Comparison of ENCODE assay signal across 12 cellular contexts in the genomic region with DNA sequence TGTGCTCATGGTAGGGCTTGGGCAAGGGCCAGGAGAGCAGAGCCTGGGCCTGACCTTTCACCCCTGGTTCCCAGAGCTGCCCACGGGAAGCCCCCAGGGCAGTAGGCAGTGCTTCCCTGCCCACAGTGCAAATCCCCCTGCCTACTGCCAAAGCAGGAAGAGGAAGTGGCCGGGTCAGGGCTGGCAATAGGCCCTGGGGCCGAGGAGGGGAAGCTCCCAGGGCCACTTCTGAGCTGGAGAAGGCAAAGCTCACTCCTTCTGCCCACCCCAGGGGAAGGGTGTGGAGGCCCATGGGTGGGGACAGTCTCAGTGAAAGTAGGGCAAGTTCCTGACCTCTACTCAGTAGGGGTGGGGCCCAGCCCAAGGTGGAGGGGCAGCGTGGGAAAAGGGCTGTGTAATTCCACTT. TPM values are rescaled to one million over a fixed set of nuclear protein-coding genes. Genes with fewer than 3 reads are reported as not detected.
DNase-seq lines count a peak whose midpoint lies in the region; ATAC-seq and TF ChIP-seq lines count a peak whose summit lies in the region.
"Had no signal": no experiment of that assay in that cellular context is flagged by ENCODE, and none has a peak within 500 bp of the region (broad histone marks: within the 10 kb centered on the region; RNA-seq: fewer than 3 reads in every experiment).

No MANE protein-coding gene starts in this region.

- H3K4me1 ChIP-seq in PC-9 (replicated peaks; ENCODE audit: insufficient read depth) (peaks cover 26% of the 10 kb centered on the region), prostate gland (replicated peaks) (peaks cover 31% of the 10 kb centered on the region)

- ATAC-seq in Right ventricle myocardium inferior, result no peak
- no peak for ATAC-seq in GM18502 (IDR thresholded peaks at IDR 0.05; ENCODE audit: poor library complexity, unreplicated experiment)
- ATAC-seq: CD8-positive, alpha-beta T cell had no signal

- H3K36me3 Mint-ChIP-seq in T-helper 2 cell treated with Interferon-gamma antibody and Interleukin-4, amounts not matched to agents 5 μg/mL and 100 μg/mL, for 36 hours (ENCODE audit: low read depth), result no peaks in the 10 kb centered on the region
- H3K36me3 Mint-ChIP-seq: CD8-positive, alpha-beta T cell had no signal

- H3K27me3 ChIP-seq in PC-9 (ENCODE audit: insufficient read depth, low read depth), result no peaks in the 10 kb centered on the region
- H3K27me3 ChIP-seq in prostate gland (replicated peaks; ENCODE audit: insufficient read depth), result no peaks in the 10 kb centered on the region

- no peaks in the 10 kb centered on the region for H3K9me2 ChIP-seq in PC-9 (ENCODE audit: insufficient read depth)

- no peaks in the 10 kb centered on the region for H3K79me2 ChIP-seq in PC-9 (ENCODE audit: low read depth)

- H3K36me3 ChIP-seq in PC-9 (ENCODE audit: low read depth) (no peaks in the 10 kb centered on the region), prostate gland (no peaks in the 10 kb centered on the region)

- peaks cover 6% of the 10 kb centered on the region for H3K27me3 Mint-ChIP-seq in T-helper 2 cell treated with Interferon-gamma antibody and Interleukin-4, amounts not matched to agents 5 μg/mL and 100 μg/mL, for 36 hours (ENCODE audit: low read depth)

- H3K4me3 ChIP-seq in PC-9, result no peak overlapping the region
- no peak overlapping the region for H3K4me3 ChIP-seq in prostate gland

- peak overlapping the region; percentile 47 for H3K4me2 ChIP-seq in PC-9

- 53% methylated on average over 4 of the region's 4 CpGs for WGBS in prostate gland

- in situ Hi-C loops in GM13977 (cut with MboI; ENCODE audit: low pct_unique_long_range_greater_than_20kb, low sequenced_read_pairs, unreplicated experiment), result no loop called here

- H3K27ac Mint-ChIP-seq in T-helper 2 cell treated with Interferon-gamma antibody and Interleukin-4, amounts not matched to agents 5 μg/mL and 100 μg/mL, for 36 hours, result no peak overlapping the region
- H3K27ac Mint-ChIP-seq: CD8-positive, alpha-beta T cell had no signal

- H3K9me3 ChIP-seq in PC-9 (ENCODE audit: insufficient read depth, low read depth), result no peaks in the 10 kb centered on the region
- H3K9me3 ChIP-seq in prostate gland, result no peaks in the 10 kb centered on the region

- no peak for TF ChIP-seq POLR2A in prostate gland (IDR thresholded peaks at IDR 0.05)

- CTCF ChIA-PET in PC-9 (lab: Charles Lee), result no interaction called here

- H3K27ac ChIP-seq in PC-9 (no peak overlapping the region; the same call in 1 of the 2 replicates), prostate gland (peak overlapping the region; percentile 97 to 98)

- intact Hi-C loops in PC-9 (cut with micrococcal nuclease; ENCODE audit: unreplicated experiment), result no loop called here
- intact Hi-C loops in Right ventricle myocardium inferior (cut with DNase I), result no loop called here
- intact Hi-C loops in prostate gland (cut with DNase I), result no loop called here

- no peaks in the 10 kb centered on the region for H4K20me1 ChIP-seq in PC-9 (ENCODE audit: insufficient read depth)

- peaks cover 17% of the 10 kb centered on the region for H3F3A ChIP-seq in PC-9 (ENCODE audit: insufficient read depth, low read depth)

- H3K4me3 Mint-ChIP-seq in T-helper 2 cell treated with Interferon-gamma antibody and Interleukin-4, amounts not matched to agents 5 μg/mL and 100 μg/mL, for 36 hours, result no peak overlapping the region
- H3K4me3 Mint-ChIP-seq: CD8-positive, alpha-beta T cell had no signal

- no peaks in the 10 kb centered on the region for H3K9me3 Mint-ChIP-seq in T-helper 2 cell treated with Interferon-gamma antibody and Interleukin-4, amounts not matched to agents 5 μg/mL and 100 μg/mL, for 36 hours
- H3K9me3 Mint-ChIP-seq: CD8-positive, alpha-beta T cell had no signal

- TF ChIP-seq CTCF in PC-9 (conservative IDR thresholded peaks at IDR 0.05), result no peak
- no peak for TF ChIP-seq CTCF in prostate gland (IDR thresholded peaks at IDR 0.05)
- TF ChIP-seq CTCF in GM13977 (IDR thresholded peaks at IDR 0.05; ENCODE audit: extremely low read depth, insufficient read depth, missing control alignments), result no peak

- peak; percentile 85 for DNase-seq in CD1c-positive myeloid dendritic cell (ENCODE audit: extremely low spot score)
- DNase-seq in PC-9, result peak; percentile 26 to 34
- DNase-seq in Right ventricle myocardium inferior (ENCODE audit: missing footprints), result peak; percentile 39
- no peak for DNase-seq in prostate gland (ENCODE audit: low spot score)
- no peak for DNase-seq in T-helper 2 cell treated with Interferon-gamma antibody and Interleukin-4, amounts not matched to agents 5 μg/mL and 100 μg/mL, for 36 hours (ENCODE audit: low spot score)
- no peak for DNase-seq in GM13977 (ENCODE audit: low spot score)
- DNase-seq in HK-2 (ENCODE audit: unreplicated experiment), result no peak
- DNase-seq: activated gamma-delta T cell treated with Interleukin-2 at 50 U/mL for 16 hours; CD8-positive, alpha-beta T cell; NCI-H2029; stimulated activated naive CD4-positive, alpha-beta T cell had no signal

- H2AFZ ChIP-seq in PC-9, result no peak overlapping the region

- BruUV-seq in PC-9 (replicated peaks; lab: Mats Ljungman, UMichigan), result no TSS peak

- POLR2A ChIA-PET in PC-9 (lab: Charles Lee; ENCODE audit: unreplicated experiment), result interaction anchor here (0.7 kb wide), 1 partner anchor 24 kb away, joined by 4 read pairs; a partner anchor contains a TSS

- peaks cover 23% of the 10 kb centered on the region for H3K4me1 Mint-ChIP-seq in T-helper 2 cell treated with Interferon-gamma antibody and Interleukin-4, amounts not matched to agents 5 μg/mL and 100 μg/mL, for 36 hours (ENCODE audit: low read depth)

RNA-seq across cellular contexts. Expression of a gene that starts 5.4 kb away (rescaled TPM):
- 6.5 and 13.4 TPM in 2 replicates for total RNA-seq in PC-9 (2021)
- total RNA-seq in Right ventricle myocardium inferior, result 40.6 TPM
- total RNA-seq in prostate gland, result 100 to 1,000 TPM in 1 of 2 donors, 10 to 100 TPM in 1; 85.1 to 125 TPM

RNA-seq across cellular contexts. Expression of a gene that starts 24.0 kb away (rescaled TPM):
- total RNA-seq in PC-9 (2021) (44.6 and 59.0 TPM in 2 replicates), Right ventricle myocardium inferior (24.9 TPM), prostate gland (10 to 100 TPM; 60.0 to 64.1 TPM)

RNA-seq across cellular contexts. Expression of a gene that starts 33.7 kb away (rescaled TPM):
- total RNA-seq in PC-9 (2021), result 0.28 TPM in 1 of 2 replicates, not detected in the other
- 0.16 TPM for total RNA-seq in Right ventricle myocardium inferior
- total RNA-seq in prostate gland, result 10 to 100 TPM in 1 of 2 donors, 1 to 10 TPM in 1; 7.5 to 30.2 TPM

RNA-seq across cellular contexts. Expression of a gene that starts 39.1 kb away (rescaled TPM):
- total RNA-seq in PC-9 (2021) (0.50 TPM in 1 of 2 replicates, not detected in the other), Right ventricle myocardium inferior (20.3 TPM), prostate gland (10 to 100 TPM; 16.5 to 38.6 TPM)

Comparison
In these comparisons a context has a peak if more than half of its experiments do, and no peak if none do; other contexts are left out.
1. DNase-seq: peak in CD1c-positive myeloid dendritic cell (single experiment), PC-9 (2 of 2) and Right ventricle myocardium inferior (single experiment); none in prostate gland (single experiment), T-helper 2 cell treated with Interferon-gamma antibody and Interleukin-4, amounts not matched to agents 5 μg/mL and 100 μg/mL, for 36 hours (single experiment), GM13977 (single experiment) and HK-2 (single experiment).